Comparison of ENCODE assay signal across 14 cellular contexts in genomic region chr7:43592321-43592720, GRCh38. TPM values are rescaled to one million over a fixed set of nuclear protein-coding genes. Genes with fewer than 3 reads are reported as not detected.
A peak's percentile ranks its signal among the peaks of the same experiment; 100 is the strongest.
DNase-seq lines count a peak whose midpoint lies in the region; ATAC-seq and TF ChIP-seq lines count a peak whose summit lies in the region.
"Had no signal": no experiment of that assay in that cellular context is flagged by ENCODE, and none has a peak within 500 bp of the region (broad histone marks: within the 10 kb centered on the region; RNA-seq: fewer than 3 reads in every experiment).

No MANE protein-coding gene starts in this region.

- no peaks in the 10 kb centered on the region for H3K9me3 ChIP-seq in CD8-positive, alpha-beta T cell (ENCODE audit: low read length)
- H3K9me3 ChIP-seq in IMR-90 (ENCODE audit: control insufficient read depth, insufficient read depth, low read length) (no peaks in the 10 kb centered on the region), body of pancreas (no peaks in the 10 kb centered on the region), MG63 (no peaks in the 10 kb centered on the region)

- no peak overlapping the region for H3K4ac ChIP-seq in IMR-90 (ENCODE audit: low read depth, low read length)

- no peaks in the 10 kb centered on the region for H3K9me3 Mint-ChIP-seq in CD8-positive, alpha-beta T cell
- H3K9me3 Mint-ChIP-seq in natural killer cell: no peaks in the 10 kb centered on the region
- H3K9me3 Mint-ChIP-seq: endodermal cell had no signal

- H4K5ac ChIP-seq in IMR-90 (ENCODE audit: low read depth, low read length): no peak overlapping the region

- no CpG with 5 or more reads among the region's 3 CpGs for WGBS in IMR-90 (ENCODE audit: extremely low coverage in 2 of 2, insufficient read length in 1 of 2), 2 experiments
- WGBS in body of pancreas, 2 donors: 78 to 84% methylated on average over 3 of the region's 3 CpGs

- no peak for DNase-seq in CD8-positive, alpha-beta T cell
- DNase-seq in IMR-90 (no peak), body of pancreas (no peak), natural killer cell (no peak), MG63 (no peak), coronary artery (ENCODE audit: low spot score) (no peak), HEK293T (ENCODE audit: extremely low spot score) (no peak)
- DNase-seq: activated CD8-positive, alpha-beta memory T cell treated with anti-CD3 and anti-CD28 coated beads, Interleukin-2, amount 50 U/mL, for 48 hours; COR-L47; endodermal cell; NCI-H1930; stimulated activated CD4-positive, alpha-beta T cell treated with anti-CD3 and anti-CD28 coated beads, Interleukin-2, amount 100 ng/mL, for 48 hours had no signal

- no peak overlapping the region for H2AK5ac ChIP-seq in IMR-90 (ENCODE audit: low read depth, low read length)

- no peak overlapping the region for H4K91ac ChIP-seq in IMR-90 (ENCODE audit: insufficient read depth, low read depth, low read length)

- peaks cover 81% of the 10 kb centered on the region for H3K4me1 Mint-ChIP-seq in CD8-positive, alpha-beta T cell (ENCODE audit: low read depth)
- peaks cover 78 to 83% of the 10 kb centered on the region in 2 donors for H3K4me1 Mint-ChIP-seq in natural killer cell

- no peak overlapping the region for H2AFZ ChIP-seq in IMR-90 (replicated peaks; ENCODE audit: low read length, poor library complexity)

- peak overlapping the region; percentile 83 for H3K27ac Mint-ChIP-seq in CD8-positive, alpha-beta T cell
- H3K27ac Mint-ChIP-seq in natural killer cell: peak overlapping the region; percentile 83 to 99
- H3K27ac Mint-ChIP-seq: endodermal cell had no signal

- H3K4me3 ChIP-seq in CD8-positive, alpha-beta T cell (ENCODE audit: low read depth, low read length): no peak overlapping the region
- H3K4me3 ChIP-seq in IMR-90 (ENCODE audit: insufficient read depth, low read depth, low read length) (no peak overlapping the region), body of pancreas (no peak overlapping the region), MG63 (no peak overlapping the region), coronary artery (no peak overlapping the region)

- no peak overlapping the region for H3K23ac ChIP-seq in IMR-90 (ENCODE audit: low read depth, low read length)

- peaks cover 85% of the 10 kb centered on the region for H4K20me1 ChIP-seq in IMR-90 (ENCODE audit: insufficient read depth, low read length)

- POLR2A ChIA-PET in CD8-positive, alpha-beta T cell (lab: Charles Lee): interaction anchor here (0.7 to 2.3 kb wide), 5 partner anchors 10 to 1285 kb away, joined by 3 to 8 read pairs (median 4); no protein-coding TSS in a partner anchor
- POLR2A ChIA-PET in IMR-90 (lab: Charles Lee; ENCODE audit: unreplicated experiment): interaction anchor here (0.7 kb wide), 1 partner anchor 11 kb away, joined by 9 read pairs; no protein-coding TSS in a partner anchor
- POLR2A ChIA-PET in HEK293T (lab: Yijun Ruan, JAX): no interaction called here

- H3K36me3 ChIP-seq in CD8-positive, alpha-beta T cell (ENCODE audit: insufficient read depth, low read length): peaks cover 10% of the 10 kb centered on the region
- H3K36me3 ChIP-seq in IMR-90 (ENCODE audit: control insufficient read depth, insufficient read depth, low read length) (peaks cover 6% of the 10 kb centered on the region), body of pancreas (replicated peaks in 1 of 2; ENCODE audit: insufficient read depth in 1 of 2, low read depth in 2 of 2) (no peaks in the 10 kb centered on the region), MG63 (peaks cover 26% of the 10 kb centered on the region)

- intact Hi-C loops in CD8-positive, alpha-beta T cell (cut with DNase I, micrococcal nuclease): loop anchor here in 1 of 2 experiments (5.0 kb wide), 1 partner anchor 35 kb away; no protein-coding TSS in a partner anchor
- intact Hi-C loops in IMR-90 (cut with micrococcal nuclease) (no loop called here), body of pancreas (cut with DNase I) (no loop called here), natural killer cell (cut with micrococcal nuclease) (no loop called here)

- TF ChIP-seq POLR2A in IMR-90 (IDR thresholded peaks at IDR 0.05; ENCODE audit: low read depth, low read length) (no peak), body of pancreas (IDR thresholded peaks at IDR 0.05) (no peak)

- H3K4me1 ChIP-seq in CD8-positive, alpha-beta T cell (ENCODE audit: insufficient read depth, low read length): peaks cover 88% of the 10 kb centered on the region
- H3K4me1 ChIP-seq in IMR-90 (ENCODE audit: control insufficient read depth, insufficient read depth, low read length) (peaks cover 12% of the 10 kb centered on the region), body of pancreas (peaks cover 47% of the 10 kb centered on the region)

- TF ChIP-seq RAD21 in IMR-90 (IDR thresholded peaks at IDR 0.05; ENCODE audit: low read length): no peak

- in situ Hi-C loops in IMR-90 (cut with MboI; ENCODE audit: low sequenced_read_pairs): no loop called here

- dilution Hi-C loops in IMR-90 (cut with HindIII; ENCODE audit: low sequenced_read_pairs, unreplicated experiment): no loop called here

- no peak for TF ChIP-seq CTCF in CD8-positive, alpha-beta T cell (IDR thresholded peaks at IDR 0.05)
- TF ChIP-seq CTCF in IMR-90 (conservative IDR thresholded peaks at IDR 0.05; ENCODE audit: low read depth, low read length): no peak
- TF ChIP-seq CTCF in body of pancreas (IDR thresholded peaks at IDR 0.05): no peak
- no peak for TF ChIP-seq CTCF in natural killer cell (IDR thresholded peaks at IDR 0.05)
- TF ChIP-seq CTCF in coronary artery (IDR thresholded peaks at IDR 0.05): no peak

- H3K14ac ChIP-seq in IMR-90 (replicated peaks; ENCODE audit: low read depth, low read length): no peak overlapping the region

- H2BK15ac ChIP-seq in IMR-90 (ENCODE audit: low read depth, low read length): no peak overlapping the region

- H3K79me1 ChIP-seq in IMR-90 (ENCODE audit: low read depth in 1 of 2, low read length in 2 of 2): peaks cover 1 to 57% of the 10 kb centered on the region in 2 experiments; a peak in 2 of 4 replicates

- H2AK9ac ChIP-seq in IMR-90 (replicated peaks; ENCODE audit: low read depth, low read length, poor library complexity): no peak overlapping the region

- H2BK5ac ChIP-seq in IMR-90 (ENCODE audit: low read depth, low read length, poor library complexity, severe bottlenecking): peak overlapping the region; percentile 51

- H3K56ac ChIP-seq in IMR-90 (ENCODE audit: extremely low read depth, insufficient read depth, low read length): no peak overlapping the region

- H2BK20ac ChIP-seq in IMR-90 (ENCODE audit: low read depth, low read length): no peak overlapping the region

- H3K4me3 Mint-ChIP-seq in CD8-positive, alpha-beta T cell: peak overlapping the region; percentile 75
- H3K4me3 Mint-ChIP-seq in natural killer cell: peak overlapping the region; percentile 78
- H3K4me3 Mint-ChIP-seq: endodermal cell had no signal

- no peaks in the 10 kb centered on the region for H3K27me3 Mint-ChIP-seq in CD8-positive, alpha-beta T cell (ENCODE audit: low read depth)
- H3K27me3 Mint-ChIP-seq in natural killer cell (ENCODE audit: low read depth in 2 of 2): no peaks in the 10 kb centered on the region

- peaks cover 46% of the 10 kb centered on the region for H3K36me3 Mint-ChIP-seq in CD8-positive, alpha-beta T cell
- no peaks in the 10 kb centered on the region for H3K36me3 Mint-ChIP-seq in natural killer cell

- ATAC-seq in CD8-positive, alpha-beta T cell: no peak
- ATAC-seq in IMR-90 (ENCODE audit: low read depth) (no peak), body of pancreas (peak; percentile 27), natural killer cell (no peak), HG03039 (IDR thresholded peaks at IDR 0.05; ENCODE audit: unreplicated experiment) (no peak)
- ATAC-seq: Right ventricle myocardium inferior had no signal

- no peak overlapping the region for H4K8ac ChIP-seq in IMR-90 (ENCODE audit: low read depth in 2 of 2, low read length in 2 of 2)

- no peaks in the 10 kb centered on the region for H3K27me3 ChIP-seq in CD8-positive, alpha-beta T cell (ENCODE audit: insufficient read depth, low read length)
- no peaks in the 10 kb centered on the region for H3K27me3 ChIP-seq in IMR-90 (ENCODE audit: control insufficient read depth, insufficient read depth, low read length)
- no peaks in the 10 kb centered on the region for H3K27me3 ChIP-seq in body of pancreas
- no peaks in the 10 kb centered on the region for H3K27me3 ChIP-seq in MG63

- no TSS peak for BruUV-seq in IMR-90 (replicated peaks; lab: Mats Ljungman, UMichigan)

- no peak overlapping the region for H2BK120ac ChIP-seq in IMR-90 (ENCODE audit: low read depth, low read length)

- H3K9me1 ChIP-seq in IMR-90 (ENCODE audit: insufficient read depth, low read length): peaks cover 20% of the 10 kb centered on the region

- no peak overlapping the region for H3K27ac ChIP-seq in CD8-positive, alpha-beta T cell (ENCODE audit: low read depth, low read length)
- no peak overlapping the region for H3K27ac ChIP-seq in IMR-90 (ENCODE audit: insufficient read depth, low read length)
- peak overlapping the region in 2 of 4 donors; percentile 37 to 44 for H3K27ac ChIP-seq in body of pancreas
- no peak overlapping the region for H3K27ac ChIP-seq in coronary artery

- H3K9ac ChIP-seq in IMR-90 (ENCODE audit: low read depth, low read length): no peak overlapping the region

- CTCF ChIA-PET in CD8-positive, alpha-beta T cell (lab: Charles Lee): interaction anchor here (0.6 to 1.7 kb wide), 6 partner anchors 10 to 208 kb away, joined by 3 to 10 read pairs (median 3); partner anchors contain the start of gene STK17A
- CTCF ChIA-PET in IMR-90 (lab: Yijun Ruan, JAX) (interaction anchor here (1.2 kb wide), 1 partner anchor 9 kb away, joined by 10 read pairs; the partner anchor contains the start of gene STK17A), HEK293T (lab: Yijun Ruan, JAX) (no interaction called here)

- H3K18ac ChIP-seq in IMR-90 (ENCODE audit: low read depth, low read length): no peak overlapping the region

- H3K4me2 ChIP-seq in IMR-90 (ENCODE audit: low read depth, low read length): no peak overlapping the region

TF ChIP-seq in IMR-90, 13 proteins besides CTCF, POLR2A, EP300 and RAD21 (continues in another document):
- no peak for TF ChIP-seq RFX5 (IDR thresholded peaks at IDR 0.05; ENCODE audit: low read depth, low read length)
- TF ChIP-seq SMC3 (IDR thresholded peaks at IDR 0.05; ENCODE audit: low read depth, low read length): no peak
- no peak for TF ChIP-seq CHD1 (IDR thresholded peaks at IDR 0.05; ENCODE audit: low read depth, low read length)

TF ChIP-seq in HEK293T, 16 proteins besides CTCF, POLR2A, EP300 and RAD21 (continues in another document):
- no peak for TF ChIP-seq FOXA1 (IDR thresholded peaks at IDR 0.05)
- TF ChIP-seq FOXK2 (IDR thresholded peaks at IDR 0.05): no peak
- TF ChIP-seq L3MBTL2 (conservative IDR thresholded peaks at IDR 0.05): no peak
- no peak for TF ChIP-seq ZNF384 (IDR thresholded peaks at IDR 0.05)
- no peak for TF ChIP-seq SUZ12 (IDR thresholded peaks at IDR 0.05)

RNA-seq across cellular contexts. Expression of gene STK17A, which starts 9.4 kb away (rescaled TPM):
- 100 to 1,000 TPM; 301 to 311 TPM for total RNA-seq in CD8-positive, alpha-beta T cell
- total RNA-seq in IMR-90 (2012; rRNA removed): 50.5 and 81.9 TPM in 2 replicates
- polyA plus RNA-seq in IMR-90 (2012; rRNA removed): 30.6 and 40.5 TPM in 2 replicates
- polyA plus RNA-seq in IMR-90 (2012; cell fraction: cytosol; rRNA removed): 8.4 and 11.5 TPM in 2 replicates
- polyA plus RNA-seq in IMR-90 (2012; cell fraction: nucleus; rRNA removed; ENCODE audit: low replicate concordance): 9.1 and 33.6 TPM in 2 replicates
- total RNA-seq in body of pancreas: 10 to 100 TPM in 1 of 2 donors, 1 to 10 TPM in 1; 8.6 to 18.7 TPM
- 100 to 1,000 TPM in 2 of 3 donors, 10 to 100 TPM in 1; 92.9 to 135 (median 111) TPM for total RNA-seq in natural killer cell
- total RNA-seq in MG63 (2014; rRNA removed; shearing (Covaris generic); ENCODE audit: low replicate concordance): 74.9 and 111 TPM in 2 replicates
